Comparison of ENCODE assay signal across 24 cellular contexts in genomic region chr22:46876357-46876934, GRCh38.
"Had no signal": no experiment of that assay in that cellular context is flagged by ENCODE, and none has a peak within 500 bp of the region (broad histone marks: within the 10 kb centered on the region; RNA-seq: fewer than 3 reads in every experiment).

No MANE protein-coding gene starts in this region.

- DNase-seq: activated B cell treated with CpG ODN at 0.5 μM for 24 hours; activated CD4-positive, alpha-beta memory T cell treated with anti-CD3 and anti-CD28 coated beads for 36 hours; activated CD4-positive, alpha-beta T cell treated with anti-CD3 and anti-CD28 coated beads for 48 hours; activated naive CD4-positive, alpha-beta T cell treated with anti-CD3 and anti-CD28 coated beads for 36 hours; activated T-cell treated with anti-CD3 and anti-CD28 coated beads, Interleukin-2, amount 50 U/mL, for 48 hours; body of pancreas; effector CD4-positive, alpha-beta T cell; gastrocnemius medialis; heart right ventricle; left colon; natural killer cell; ovary; sigmoid colon; stimulated activated CD4-positive, alpha-beta T cell treated with anti-CD3 and anti-CD28 coated beads, Interleukin-15, amount 100 ng/mL, for 24 hours; stimulated activated naive B cell treated with anti-CD40 and anti-IgM and Interleukin-4, amounts not matched to agents 10 μg/mL and 1 μg/mL and 100 μg/mL, for 72 hours; trophoblast cell had no signal

- H3K4me3 ChIP-seq: body of pancreas, cardiac muscle cell, esophagus muscularis mucosa, gastrocnemius medialis, heart right ventricle, lung, ovary, sigmoid colon, smooth muscle cell, vagina had no signal

- H3K4me3 Mint-ChIP-seq: activated B cell treated with CpG ODN at 0.5 μM for 24 hours; activated CD4-positive, alpha-beta memory T cell treated with anti-CD3 and anti-CD28 coated beads for 36 hours; activated naive CD4-positive, alpha-beta T cell treated with anti-CD3 and anti-CD28 coated beads for 36 hours; natural killer cell; stimulated activated naive B cell treated with anti-CD40 and anti-IgM and Interleukin-4, amounts not matched to agents 10 μg/mL and 1 μg/mL and 100 μg/mL, for 72 hours; T-helper 2 cell treated with Interferon-gamma antibody and Interleukin-4, amounts not matched to agents 5 μg/mL and 100 μg/mL, for 36 hours had no signal

- ATAC-seq: body of pancreas; gastrocnemius medialis; heart right ventricle; left colon; natural killer cell; SK-N-SH treated with all-trans-retinoic acid at 6 μM for 48 hours; stimulated activated naive B cell treated with anti-CD40 and anti-IgM and Interleukin-4, amounts not matched to agents 10 μg/mL and 1 μg/mL and 100 μg/mL, for 72 hours had no signal

- H3K9me3 ChIP-seq: body of pancreas, gastrocnemius medialis, neutrophil, ovary, vagina had no signal

- H3K27ac Mint-ChIP-seq: activated CD4-positive, alpha-beta memory T cell treated with anti-CD3 and anti-CD28 coated beads for 36 hours; activated naive CD4-positive, alpha-beta T cell treated with anti-CD3 and anti-CD28 coated beads for 36 hours; T-helper 2 cell treated with Interferon-gamma antibody and Interleukin-4, amounts not matched to agents 5 μg/mL and 100 μg/mL, for 36 hours had no signal

- H3K36me3 ChIP-seq: cardiac muscle cell, esophagus muscularis mucosa, gastrocnemius medialis, ovary, sigmoid colon, vagina had no signal

- H3K27ac ChIP-seq: body of pancreas, cardiac muscle cell, esophagus muscularis mucosa, gastrocnemius medialis, heart right ventricle, neutrophil, ovary, sigmoid colon, vagina had no signal

- H3K27me3 ChIP-seq: body of pancreas, cardiac muscle cell, esophagus muscularis mucosa, gastrocnemius medialis, heart right ventricle, neutrophil, ovary, sigmoid colon, vagina had no signal

- H3K27me3 Mint-ChIP-seq: activated B cell treated with CpG ODN at 0.5 μM for 24 hours; activated CD4-positive, alpha-beta memory T cell treated with anti-CD3 and anti-CD28 coated beads for 36 hours; stimulated activated naive B cell treated with anti-CD40 and anti-IgM and Interleukin-4, amounts not matched to agents 10 μg/mL and 1 μg/mL and 100 μg/mL, for 72 hours had no signal

- H3K4me1 ChIP-seq: body of pancreas, esophagus muscularis mucosa, vagina had no signal
